8 cellular contexts compared by ENCODE assay signal in the genomic region with DNA sequence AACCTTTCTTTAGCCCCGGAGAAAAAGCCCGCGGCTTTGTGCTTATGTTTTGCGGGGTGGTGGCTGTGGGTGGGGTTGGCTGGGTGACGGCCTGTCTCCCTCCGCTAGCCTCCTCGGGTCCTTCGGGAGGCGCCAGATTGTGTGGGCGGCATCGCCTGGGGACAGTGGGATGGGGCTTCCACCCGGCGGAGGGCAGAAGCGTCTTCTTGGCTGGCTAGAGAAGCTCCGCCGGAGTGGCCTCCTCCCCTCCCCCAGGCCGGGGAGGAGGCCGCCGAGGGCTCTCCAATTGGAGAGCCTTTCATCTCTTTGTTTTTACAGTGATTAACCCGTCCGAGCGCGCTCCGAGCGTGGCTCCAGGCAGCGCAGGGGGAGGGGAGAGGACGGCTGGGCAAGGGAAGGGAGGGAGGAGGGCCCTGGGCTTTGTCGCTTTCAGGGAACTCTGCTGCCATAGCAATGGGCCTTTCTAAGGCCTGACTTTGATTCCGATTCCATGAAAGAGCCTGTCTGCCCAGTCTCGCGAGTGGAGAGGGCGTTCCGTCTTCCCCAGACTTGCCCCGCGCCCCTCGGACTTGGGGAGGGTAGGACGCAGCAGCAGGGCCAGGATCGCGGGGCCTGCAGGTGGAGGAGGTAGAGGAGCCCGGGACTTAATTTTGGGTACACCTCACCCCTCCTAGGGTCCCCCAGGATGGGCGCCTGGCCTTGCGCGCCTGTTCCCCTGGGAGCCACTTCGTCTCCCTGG. TPM values are rescaled to one million over a fixed set of nuclear protein-coding genes. Genes with fewer than 3 reads are reported as not detected.
DNase-seq lines count a peak whose midpoint lies in the region; ATAC-seq, FAIRE-seq and TF ChIP-seq lines count a peak whose summit lies in the region.

No MANE protein-coding gene starts in this region.

- POLR2A ChIA-PET in A549 (lab: Yijun Ruan, JAX), result no interaction called here

- FAIRE-seq in A549 (lab: Jason Lieb, UNC), result no peak

- TF ChIP-seq POLR2A in A549 (IDR thresholded peaks at IDR 0.05; ENCODE audit: low read length), result no peak
- no peak for TF ChIP-seq POLR2A in gastroesophageal sphincter (IDR thresholded peaks at IDR 0.05)

- peaks cover 79% of the 10 kb centered on the region for H3K27me3 Mint-ChIP-seq in activated naive CD8-positive, alpha-beta T cell treated with anti-CD3 and anti-CD28 coated beads for 36 hours
- H3K27me3 Mint-ChIP-seq in activated naive CD4-positive, alpha-beta T cell treated with anti-CD3 and anti-CD28 coated beads for 36 hours (ENCODE audit: low read depth), result peaks cover 64% of the 10 kb centered on the region

- TF ChIP-seq RAD21 in A549 (conservative IDR thresholded peaks at IDR 0.05 in 1 of 2, IDR thresholded peaks at IDR 0.05 in 1 of 2), result no peak

- WGBS in A549 (ENCODE audit: missing lambda C conversion rate), result 33% methylated on average over 29 of the region's 44 CpGs
- 0% methylated on average over 3 to 9 of the region's 44 CpGs for WGBS in gastroesophageal sphincter (ENCODE audit: low coverage in 1 of 2), 2 donors

- no peaks in the 10 kb centered on the region for H3K9me3 Mint-ChIP-seq in activated naive CD8-positive, alpha-beta T cell treated with anti-CD3 and anti-CD28 coated beads for 36 hours
- H3K9me3 Mint-ChIP-seq in activated naive CD4-positive, alpha-beta T cell treated with anti-CD3 and anti-CD28 coated beads for 36 hours, result no peaks in the 10 kb centered on the region

- H3K9me3 ChIP-seq in A549, result no peaks in the 10 kb centered on the region
- H3K9me3 ChIP-seq in SJCRH30 (replicated peaks), result no peaks in the 10 kb centered on the region
- H3K9me3 ChIP-seq in gastroesophageal sphincter, result no peaks in the 10 kb centered on the region

- intact Hi-C loops in activated naive CD4-positive, alpha-beta T cell treated with anti-CD3 and anti-CD28 coated beads for 36 hours (cut with micrococcal nuclease), result no loop called here

- DNase-seq in A549 (ENCODE audit: low read depth in 1 of 2, low spot score in 1 of 2) (peak; percentile 53 to 68), HS-5 (ENCODE audit: low read depth) (peak; percentile 30), SJCRH30 (peak; percentile 47 to 52), putamen (ENCODE audit: low spot score) (peak; percentile 28)
- no peak for DNase-seq in activated naive CD8-positive, alpha-beta T cell treated with anti-CD3 and anti-CD28 coated beads for 36 hours
- DNase-seq in activated naive CD4-positive, alpha-beta T cell treated with anti-CD3 and anti-CD28 coated beads for 36 hours, result no peak

- H3K27ac Mint-ChIP-seq in activated naive CD8-positive, alpha-beta T cell treated with anti-CD3 and anti-CD28 coated beads for 36 hours, result no peak overlapping the region
- no peak overlapping the region for H3K27ac Mint-ChIP-seq in activated naive CD4-positive, alpha-beta T cell treated with anti-CD3 and anti-CD28 coated beads for 36 hours

- H3K4me1 Mint-ChIP-seq in activated naive CD8-positive, alpha-beta T cell treated with anti-CD3 and anti-CD28 coated beads for 36 hours, result peaks cover 16% of the 10 kb centered on the region
- H3K4me1 Mint-ChIP-seq in activated naive CD4-positive, alpha-beta T cell treated with anti-CD3 and anti-CD28 coated beads for 36 hours (ENCODE audit: low read depth), result peaks cover 14% of the 10 kb centered on the region

- TF ChIP-seq CTCF in A549 (IDR thresholded peaks at IDR 0.05) (no peak), gastroesophageal sphincter (IDR thresholded peaks at IDR 0.05) (no peak)

- H3K27ac ChIP-seq in A549 (peak overlapping the region; percentile 37 to 83), SJCRH30 (no peak overlapping the region), gastroesophageal sphincter (no peak overlapping the region)

- H3K4me3 ChIP-seq in A549 (peak overlapping the region; percentile 38), SJCRH30 (peak overlapping the region; percentile 47), gastroesophageal sphincter (peak overlapping the region; percentile 4 to 51)

- ATAC-seq in A549 (peak; percentile 75 to 85), gastroesophageal sphincter (no peak), HG02884 (IDR thresholded peaks at IDR 0.05; ENCODE audit: unreplicated experiment) (no peak)

- H3K36me3 Mint-ChIP-seq in activated naive CD8-positive, alpha-beta T cell treated with anti-CD3 and anti-CD28 coated beads for 36 hours, result no peaks in the 10 kb centered on the region
- no peaks in the 10 kb centered on the region for H3K36me3 Mint-ChIP-seq in activated naive CD4-positive, alpha-beta T cell treated with anti-CD3 and anti-CD28 coated beads for 36 hours (ENCODE audit: low read depth)

- TF ChIP-seq EP300 in A549 (IDR thresholded peaks at IDR 0.05), result no peak
- no peak for TF ChIP-seq EP300 in gastroesophageal sphincter (IDR thresholded peaks at IDR 0.05)

- peak overlapping the region; percentile 69 for H3K4me2 ChIP-seq in A549

- H3K27me3 ChIP-seq in SJCRH30, result peaks cover 9% of the 10 kb centered on the region; the same call in 1 of the 2 replicates
- H3K27me3 ChIP-seq in gastroesophageal sphincter, result peaks cover 95% of the 10 kb centered on the region

- H3K4me3 Mint-ChIP-seq in activated naive CD8-positive, alpha-beta T cell treated with anti-CD3 and anti-CD28 coated beads for 36 hours, result no peak overlapping the region
- no peak overlapping the region for H3K4me3 Mint-ChIP-seq in activated naive CD4-positive, alpha-beta T cell treated with anti-CD3 and anti-CD28 coated beads for 36 hours

- CTCF ChIA-PET in A549 (lab: Yijun Ruan, JAX), result interaction anchor here (0.6 to 4.0 kb wide), 6 partner anchors 23 to 152 kb away, joined by 3 to 60 read pairs (median 5); no protein-coding TSS in a partner anchor
- CTCF ChIA-PET in activated naive CD4-positive, alpha-beta T cell treated with anti-CD3 and anti-CD28 coated beads for 36 hours (lab: Charles Lee), result interaction anchor here (1.2 to 2.3 kb wide), 3 partner anchors 23 to 77 kb away, joined by 3 to 11 read pairs (median 7); no protein-coding TSS in a partner anchor

- H3K4me1 ChIP-seq in A549, result peaks cover 27% of the 10 kb centered on the region
- H3K4me1 ChIP-seq in SJCRH30, result no peaks in the 10 kb centered on the region
- H3K4me1 ChIP-seq in gastroesophageal sphincter, result peaks cover 0 to 27% (median 19%) of the 10 kb centered on the region in 3 donors

- no peaks in the 10 kb centered on the region for H3K36me3 ChIP-seq in SJCRH30
- H3K36me3 ChIP-seq in gastroesophageal sphincter, result no peaks in the 10 kb centered on the region

TF ChIP-seq in A549, 52 proteins besides CTCF, POLR2A, EP300 and RAD21:
- no peak for TF ChIP-seq ZC3H11A (IDR thresholded peaks at IDR 0.05)
- TF ChIP-seq GATA3 (IDR thresholded peaks at IDR 0.05; ENCODE audit: borderline replicate concordance), result no peak
- no peak for TF ChIP-seq MAFK (IDR thresholded peaks at IDR 0.05; ENCODE audit: partially characterized antibody)
- no peak for TF ChIP-seq KDM1A (IDR thresholded peaks at IDR 0.05; ENCODE audit: low read depth)
- peak; percentile 22; the same call in 1 of the 2 replicates for TF ChIP-seq FOXS1 (CRISPR knock-in tag; IDR thresholded peaks at IDR 0.05)

RNA-seq across cellular contexts. Expression of a gene that starts 36.7 kb away (rescaled TPM):
- polyA plus RNA-seq in A549 (2011; rRNA removed) (not detected in 2 replicates), A549 (2017; fragmentation: RNase III; extraction: RNeasy Plus Mini Kit Qiagen cat#74134 plus additional on column Dnase treatment) (not detected in 3 replicates)
- polyA plus RNA-seq in A549 (2012; cell fraction: cytosol; rRNA removed), result not detected in 2 replicates
- not detected in 2 replicates for polyA plus RNA-seq in A549 (2012; cell fraction: nucleus; rRNA removed)
- not detected in 2 replicates for polyA minus RNA-seq in A549 (2011; rRNA and poly(A)+ RNA removed)
- not detected in 2 replicates for total RNA-seq in SJCRH30 (2014; rRNA removed; shearing (Covaris generic))
- total RNA-seq in gastroesophageal sphincter, result not detected
- total RNA-seq in activated naive CD8-positive, alpha-beta T cell treated with anti-CD3 and anti-CD28 coated beads for 36 hours, result not detected
- total RNA-seq in activated naive CD4-positive, alpha-beta T cell treated with anti-CD3 and anti-CD28 coated beads for 36 hours, result not detected

RNA-seq across cellular contexts. Expression of a gene that starts 41.7 kb away (rescaled TPM):
- polyA plus RNA-seq in A549 (2011; rRNA removed) (not detected in 2 replicates), A549 (2017; fragmentation: RNase III; extraction: RNeasy Plus Mini Kit Qiagen cat#74134 plus additional on column Dnase treatment) (not detected in 3 replicates)
- not detected in 2 replicates for polyA plus RNA-seq in A549 (2012; cell fraction: cytosol; rRNA removed)
- polyA plus RNA-seq in A549 (2012; cell fraction: nucleus; rRNA removed), result not detected in 2 replicates
- not detected in 2 replicates for polyA minus RNA-seq in A549 (2011; rRNA and poly(A)+ RNA removed)
- not detected in 2 replicates for total RNA-seq in SJCRH30 (2014; rRNA removed; shearing (Covaris generic))
- not detected for total RNA-seq in gastroesophageal sphincter
- not detected for total RNA-seq in activated naive CD8-positive, alpha-beta T cell treated with anti-CD3 and anti-CD28 coated beads for 36 hours
- total RNA-seq in activated naive CD4-positive, alpha-beta T cell treated with anti-CD3 and anti-CD28 coated beads for 36 hours, result not detected

RNA-seq across cellular contexts. Expression of a gene that starts 46.9 kb away (rescaled TPM):
- polyA plus RNA-seq in A549 (2011; rRNA removed) (not detected in 2 replicates), A549 (2017; fragmentation: RNase III; extraction: RNeasy Plus Mini Kit Qiagen cat#74134 plus additional on column Dnase treatment) (not detected in 3 replicates)
- not detected in 2 replicates for polyA plus RNA-seq in A549 (2012; cell fraction: cytosol; rRNA removed)
- not detected in 2 replicates for polyA plus RNA-seq in A549 (2012; cell fraction: nucleus; rRNA removed)
- polyA minus RNA-seq in A549 (2011; rRNA and poly(A)+ RNA removed), result not detected in 2 replicates
- not detected in 2 replicates for total RNA-seq in SJCRH30 (2014; rRNA removed; shearing (Covaris generic))
- total RNA-seq in gastroesophageal sphincter, result not detected
- not detected for total RNA-seq in activated naive CD8-positive, alpha-beta T cell treated with anti-CD3 and anti-CD28 coated beads for 36 hours
- total RNA-seq in activated naive CD4-positive, alpha-beta T cell treated with anti-CD3 and anti-CD28 coated beads for 36 hours, result not detected

Comparison
In these comparisons a context has a peak if more than half of its experiments do, and no peak if none do; other contexts are left out.
1. ATAC-seq: peak in A549 (2 of 2); none in gastroesophageal sphincter (single experiment) and HG02884 (single experiment).
2. DNase-seq: peak in A549 (2 of 2), HS-5 (single experiment), SJCRH30 (2 of 2) and putamen (single experiment); none in activated naive CD8-positive, alpha-beta T cell treated with anti-CD3 and anti-CD28 coated beads for 36 hours (single experiment) and activated naive CD4-positive, alpha-beta T cell treated with anti-CD3 and anti-CD28 coated beads for 36 hours (single experiment).
3. H3K27ac ChIP-seq: peak in A549 (2 of 2); none in SJCRH30 (single experiment) and gastroesophageal sphincter (0 of 4).
4. Peak in every context shown above with its lines, with median percentiles within 50 percentile points of each other: H3K4me3 ChIP-seq.